1 cellular context compared by ENCODE assay signal in the genomic region with DNA sequence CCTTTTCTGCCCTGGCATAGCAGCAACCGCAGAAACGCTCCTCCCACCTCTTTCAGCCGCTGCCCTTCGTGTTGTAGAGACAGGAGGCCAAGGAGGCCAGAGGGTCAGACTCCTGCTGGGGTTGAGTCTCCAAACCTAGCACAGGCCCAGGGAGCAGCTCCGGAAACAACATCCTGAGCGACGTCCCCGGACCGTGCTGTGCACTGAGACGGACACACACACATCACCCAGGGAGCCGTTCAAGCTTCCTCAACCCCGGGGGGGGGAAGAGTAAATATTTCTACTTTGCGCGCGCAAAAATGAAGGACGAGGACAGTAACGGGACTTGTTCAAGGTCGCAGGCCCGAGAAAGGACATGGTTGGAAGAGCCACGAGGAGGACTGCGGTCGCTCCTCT.
TF ChIP-seq lines count a peak whose summit lies in the region.

No MANE protein-coding gene starts in this region.

TF ChIP-seq in liver, 16 proteins besides CTCF, POLR2A, EP300 and RAD21 (continued from another document):
- TF ChIP-seq, protein P1, sequence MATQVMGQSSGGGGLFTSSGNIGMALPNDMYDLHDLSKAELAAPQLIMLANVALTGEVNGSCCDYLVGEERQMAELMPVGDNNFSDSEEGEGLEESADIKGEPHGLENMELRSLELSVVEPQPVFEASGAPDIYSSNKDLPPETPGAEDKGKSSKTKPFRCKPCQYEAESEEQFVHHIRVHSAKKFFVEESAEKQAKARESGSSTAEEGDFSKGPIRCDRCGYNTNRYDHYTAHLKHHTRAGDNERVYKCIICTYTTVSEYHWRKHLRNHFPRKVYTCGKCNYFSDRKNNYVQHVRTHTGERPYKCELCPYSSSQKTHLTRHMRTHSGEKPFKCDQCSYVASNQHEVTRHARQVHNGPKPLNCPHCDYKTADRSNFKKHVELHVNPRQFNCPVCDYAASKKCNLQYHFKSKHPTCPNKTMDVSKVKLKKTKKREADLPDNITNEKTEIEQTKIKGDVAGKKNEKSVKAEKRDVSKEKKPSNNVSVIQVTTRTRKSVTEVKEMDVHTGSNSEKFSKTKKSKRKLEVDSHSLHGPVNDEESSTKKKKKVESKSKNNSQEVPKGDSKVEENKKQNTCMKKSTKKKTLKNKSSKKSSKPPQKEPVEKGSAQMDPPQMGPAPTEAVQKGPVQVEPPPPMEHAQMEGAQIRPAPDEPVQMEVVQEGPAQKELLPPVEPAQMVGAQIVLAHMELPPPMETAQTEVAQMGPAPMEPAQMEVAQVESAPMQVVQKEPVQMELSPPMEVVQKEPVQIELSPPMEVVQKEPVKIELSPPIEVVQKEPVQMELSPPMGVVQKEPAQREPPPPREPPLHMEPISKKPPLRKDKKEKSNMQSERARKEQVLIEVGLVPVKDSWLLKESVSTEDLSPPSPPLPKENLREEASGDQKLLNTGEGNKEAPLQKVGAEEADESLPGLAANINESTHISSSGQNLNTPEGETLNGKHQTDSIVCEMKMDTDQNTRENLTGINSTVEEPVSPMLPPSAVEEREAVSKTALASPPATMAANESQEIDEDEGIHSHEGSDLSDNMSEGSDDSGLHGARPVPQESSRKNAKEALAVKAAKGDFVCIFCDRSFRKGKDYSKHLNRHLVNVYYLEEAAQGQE (IDR thresholded peaks at IDR 0.05) = no peak
- TF ChIP-seq NR2F2 (IDR thresholded peaks at IDR 0.05) (no peak), GABPA (IDR thresholded peaks at IDR 0.05 in 1 of 2, conservative IDR thresholded peaks at IDR 0.05 in 1 of 2) (no peak), EGR1 (IDR thresholded peaks at IDR 0.05; ENCODE audit: low read depth in 2 of 2) (no peak), TAF1 (conservative IDR thresholded peaks at IDR 0.05) (no peak), SP1 (IDR thresholded peaks at IDR 0.05) (no peak), FOXA1 (IDR thresholded peaks at IDR 0.05) (no peak), YY1 (IDR thresholded peaks at IDR 0.05) (no peak)
- TF ChIP-seq, protein P2, sequence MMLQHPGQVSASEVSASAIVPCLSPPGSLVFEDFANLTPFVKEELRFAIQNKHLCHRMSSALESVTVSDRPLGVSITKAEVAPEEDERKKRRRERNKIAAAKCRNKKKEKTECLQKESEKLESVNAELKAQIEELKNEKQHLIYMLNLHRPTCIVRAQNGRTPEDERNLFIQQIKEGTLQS (IDR thresholded peaks at IDR 0.05) = no peak
